ENCODE assay signal across 8 cellular contexts in genomic region chr12:109999983-110000505, GRCh38. TPM values are rescaled to one million over a fixed set of nuclear protein-coding genes. Genes with fewer than 3 reads are reported as not detected.
DNase-seq lines count a peak whose midpoint lies in the region; TF ChIP-seq lines count a peak whose summit lies in the region.

No MANE protein-coding gene starts in this region.

- H3K9me2 ChIP-seq in hepatocyte (replicated peaks; ENCODE audit: insufficient read depth), result no peaks in the 10 kb centered on the region

- WGBS in hepatocyte (ENCODE audit: low lambda C conversion rate, missing lambda C conversion rate), result 5% methylated on average over 17 of the region's 17 CpGs

- CTCF ChIA-PET in activated naive CD4-positive, alpha-beta T cell treated with anti-CD3 and anti-CD28 coated beads, Interleukin-2, amount 10 ng/mL, durations not matched to agents 7 days and 5 days (lab: Charles Lee), result no interaction called here

- peaks cover 3% of the 10 kb centered on the region for H3K27me3 Mint-ChIP-seq in activated naive CD4-positive, alpha-beta T cell treated with anti-CD3 and anti-CD28 coated beads, Interleukin-2, amount 10 ng/mL, durations not matched to agents 7 days and 5 days

- DNase-seq in HT-29 (ENCODE audit: low spot score) (peak; percentile 27), hepatocyte (ENCODE audit: low spot score) (peak; percentile 41), skeletal muscle cell (ENCODE audit: low read depth) (no peak), activated gamma-delta T cell (lab: John Stamatoyannopoulos, UW) (no peak), NCI-H146 (lab: John Stamatoyannopoulos, UW) (no peak), NCI-H187 (lab: John Stamatoyannopoulos, UW) (no peak)
- DNase-seq in activated naive CD4-positive, alpha-beta T cell treated with anti-CD3 and anti-CD28 coated beads, Interleukin-2, amount 10 ng/mL, durations not matched to agents 7 days and 5 days, result peak; percentile 30

- H3K27me3 ChIP-seq in BLaER1 (peaks cover 27% of the 10 kb centered on the region), hepatocyte (no peaks in the 10 kb centered on the region)

- H3K36me3 Mint-ChIP-seq in activated naive CD4-positive, alpha-beta T cell treated with anti-CD3 and anti-CD28 coated beads, Interleukin-2, amount 10 ng/mL, durations not matched to agents 7 days and 5 days, result peaks cover 22% of the 10 kb centered on the region

- H3K27ac ChIP-seq in BLaER1 (no peak overlapping the region; the same call in 1 of the 2 replicates), hepatocyte (peak overlapping the region; percentile 16)

- H3K4me1 Mint-ChIP-seq in activated naive CD4-positive, alpha-beta T cell treated with anti-CD3 and anti-CD28 coated beads, Interleukin-2, amount 10 ng/mL, durations not matched to agents 7 days and 5 days, result peaks cover 71% of the 10 kb centered on the region

- H3K9ac ChIP-seq in BLaER1, result peak overlapping the region; percentile 96

- H3K4me3 ChIP-seq in BLaER1, result peak overlapping the region; percentile 92
- H3K4me3 ChIP-seq in hepatocyte, result peak overlapping the region; percentile 91
- peak overlapping the region; percentile 77 for H3K4me3 ChIP-seq in skeletal muscle cell (ENCODE audit: low read depth, low read length)

- H4K20me1 ChIP-seq in BLaER1 (peaks cover 37% of the 10 kb centered on the region), hepatocyte (ENCODE audit: insufficient read depth, poor library complexity, severe bottlenecking) (peaks cover under 1% of the 10 kb centered on the region)

- H3K27ac Mint-ChIP-seq in activated naive CD4-positive, alpha-beta T cell treated with anti-CD3 and anti-CD28 coated beads, Interleukin-2, amount 10 ng/mL, durations not matched to agents 7 days and 5 days, result peak overlapping the region; percentile 95

- H2AFZ ChIP-seq in hepatocyte, result peak overlapping the region; percentile 88

- peaks cover 31% of the 10 kb centered on the region for H3K4me1 ChIP-seq in BLaER1
- peaks cover 10% of the 10 kb centered on the region for H3K4me1 ChIP-seq in hepatocyte (ENCODE audit: insufficient read depth)

- H3K4me2 ChIP-seq in BLaER1, result peak overlapping the region; percentile 90
- H3K4me2 ChIP-seq in hepatocyte, result peak overlapping the region; percentile 85

- TF ChIP-seq CTCF in hepatocyte (IDR thresholded peaks at IDR 0.05; ENCODE audit: poor library complexity), result no peak

- H3K36me3 ChIP-seq in BLaER1, result peaks cover 13% of the 10 kb centered on the region
- H3K36me3 ChIP-seq in hepatocyte (replicated peaks; ENCODE audit: insufficient read depth, low read depth), result no peaks in the 10 kb centered on the region

- H3K79me2 ChIP-seq in hepatocyte, result peaks cover 38% of the 10 kb centered on the region

- H3K4me3 Mint-ChIP-seq in activated naive CD4-positive, alpha-beta T cell treated with anti-CD3 and anti-CD28 coated beads, Interleukin-2, amount 10 ng/mL, durations not matched to agents 7 days and 5 days, result peak overlapping the region; percentile 100

- no peaks in the 10 kb centered on the region for H3K9me3 Mint-ChIP-seq in activated naive CD4-positive, alpha-beta T cell treated with anti-CD3 and anti-CD28 coated beads, Interleukin-2, amount 10 ng/mL, durations not matched to agents 7 days and 5 days

- H3K9me3 ChIP-seq in BLaER1 (no peaks in the 10 kb centered on the region), hepatocyte (ENCODE audit: low read depth) (no peaks in the 10 kb centered on the region)

RNA-seq across cellular contexts. Expression of gene ANKRD13A, which starts 0.8 kb away (rescaled TPM):
- total RNA-seq in HT-29 (2014; rRNA removed; shearing (Covaris generic)), result 21.5 and 30.5 TPM in 2 replicates
- 49.7 and 55.3 TPM in 2 replicates for total RNA-seq in hepatocyte
- 13.2 and 14.3 TPM in 2 replicates for polyA plus RNA-seq in hepatocyte

RNA-seq across cellular contexts. Expression of gene GIT2, which starts 3.9 kb away (rescaled TPM):
- total RNA-seq in HT-29 (2014; rRNA removed; shearing (Covaris generic)), result 9.8 and 15.3 TPM in 2 replicates
- total RNA-seq in hepatocyte, result 20.8 and 22.4 TPM in 2 replicates
- polyA plus RNA-seq in hepatocyte, result 21.5 and 21.9 TPM in 2 replicates

RNA-seq across cellular contexts. Expression of gene C12orf76, which starts 48.3 kb away (rescaled TPM):
- 8.3 and 12.9 TPM in 2 replicates for total RNA-seq in HT-29 (2014; rRNA removed; shearing (Covaris generic))
- 24.6 and 29.3 TPM in 2 replicates for total RNA-seq in hepatocyte
- polyA plus RNA-seq in hepatocyte, result 13.6 and 18.5 TPM in 2 replicates

Comparison
In these comparisons a context has a peak if more than half of its experiments do, and no peak if none do; other contexts are left out.
1. DNase-seq: peak in HT-29 (single experiment), activated naive CD4-positive, alpha-beta T cell treated with anti-CD3 and anti-CD28 coated beads, Interleukin-2, amount 10 ng/mL, durations not matched to agents 7 days and 5 days (single experiment) and hepatocyte (single experiment); none in skeletal muscle cell (single experiment), activated gamma-delta T cell (single experiment), NCI-H146 (single experiment) and NCI-H187 (0 of 2).
2. Peak in every context shown above with its lines, with median percentiles within 50 percentile points of each other: H3K4me3 ChIP-seq.